ENCODE assay signal across 18 cellular contexts in genomic region chr2:98669675-98670074, GRCh38.
A peak's percentile ranks its signal among the peaks of the same experiment; 100 is the strongest.
DNase-seq lines count a peak whose midpoint lies in the region; ATAC-seq, FAIRE-seq and TF ChIP-seq lines count a peak whose summit lies in the region.
"Had no signal": no experiment of that assay in that cellular context is flagged by ENCODE, and none has a peak within 500 bp of the region (broad histone marks: within the 10 kb centered on the region; RNA-seq: fewer than 3 reads in every experiment).

No MANE protein-coding gene starts in this region.

- FAIRE-seq in astrocyte (lab: Jason Lieb, UNC) (no peak), small intestine (lab: Jason Lieb, UNC) (no peak)
- FAIRE-seq: kidney had no signal

- TF ChIP-seq CTCF in heart left ventricle (IDR thresholded peaks at IDR 0.05) (no peak), right atrium auricular region (IDR thresholded peaks at IDR 0.05) (no peak), astrocyte (IDR thresholded peaks at IDR 0.05; ENCODE audit: insufficient read depth, low read depth, low read length) (no peak)

- no peaks in the 10 kb centered on the region for H3K79me2 ChIP-seq in astrocyte (ENCODE audit: insufficient read depth, low read length)

- no peak for TF ChIP-seq POLR2A in heart left ventricle (IDR thresholded peaks at IDR 0.05)

- H3K27me3 ChIP-seq in heart left ventricle (no peaks in the 10 kb centered on the region), right atrium auricular region (no peaks in the 10 kb centered on the region), astrocyte (ENCODE audit: insufficient read depth, low read length) (no peaks in the 10 kb centered on the region), small intestine (ENCODE audit: control insufficient read depth in 2 of 2, insufficient read depth in 2 of 2, low read length in 2 of 2) (no peaks in the 10 kb centered on the region)
- H3K27me3 ChIP-seq: testis had no signal

- H2AFZ ChIP-seq in astrocyte (ENCODE audit: low read depth, low read length): no peak overlapping the region

- H3K4me2 ChIP-seq in astrocyte (ENCODE audit: low read length): no peak overlapping the region
- H3K4me2 ChIP-seq: smooth muscle cell had no signal

- DNase-seq in heart left ventricle (peak in 1 of 5 donors; percentile 28), right atrium auricular region (ENCODE audit: low spot score) (no peak), astrocyte (ENCODE audit: low read depth) (peak; percentile 13), left cardiac atrium (no peak), small intestine (peak; percentile 61), inferior parietal cortex (ENCODE audit: extremely low spot score) (no peak), NCI-H187 (lab: John Stamatoyannopoulos, UW) (no peak)
- DNase-seq: activated CD4-positive, alpha-beta T cell treated with anti-CD3 and anti-CD28 coated beads, Interleukin-2, amount 50 U/mL, for 48 hours; anterior cingulate cortex; Caco-2; head of caudate nucleus; HFFc6; kidney; NCI-H2029 treated with DMSO at 0.1 percent for 48 hours; testis had no signal

- intact Hi-C loops in heart left ventricle (cut with DNase I): no loop called here
- intact Hi-C loops in left cardiac atrium (cut with DNase I): no loop called here

- no peak overlapping the region for H3K9ac ChIP-seq in astrocyte (ENCODE audit: low read length)

- ATAC-seq in heart left ventricle (peak; percentile 67 to 91 (median 86)), left cardiac atrium (peak; percentile 92 to 93), GM19351 (IDR thresholded peaks at IDR 0.05; ENCODE audit: unreplicated experiment) (no peak)

- peaks cover 0 to 10% (median 2%) of the 10 kb centered on the region in 12 donors for H3K4me1 ChIP-seq in heart left ventricle
- peaks cover 0 to 5% of the 10 kb centered on the region in 2 donors for H3K4me1 ChIP-seq in right atrium auricular region
- H3K4me1 ChIP-seq in astrocyte (ENCODE audit: insufficient read depth, low read length): no peaks in the 10 kb centered on the region
- no peaks in the 10 kb centered on the region for H3K4me1 ChIP-seq in small intestine (ENCODE audit: control insufficient read depth in 2 of 2, insufficient read depth in 1 of 2, low read depth in 1 of 2, low read length in 1 of 2)
- H3K4me1 ChIP-seq: testis had no signal

- H3K27ac Mint-ChIP-seq in astrocyte (ENCODE audit: unreplicated experiment): no peak overlapping the region
- H3K27ac Mint-ChIP-seq: HFFc6 had no signal

- no peaks in the 10 kb centered on the region for H4K20me1 ChIP-seq in astrocyte (ENCODE audit: insufficient read depth, low read length)

- H3K27ac ChIP-seq in heart left ventricle: no peak overlapping the region
- H3K27ac ChIP-seq in right atrium auricular region: peak overlapping the region in 1 of 2 donors; percentile 48
- no peak overlapping the region for H3K27ac ChIP-seq in astrocyte (ENCODE audit: low read depth, low read length)
- H3K27ac ChIP-seq in small intestine (ENCODE audit: low read depth in 1 of 2, low read length in 1 of 2): no peak overlapping the region
- H3K27ac ChIP-seq: coronary artery, testis had no signal

- H3K36me3 ChIP-seq in heart left ventricle: peaks cover 0 to 42% (median 12%) of the 10 kb centered on the region in 9 donors
- H3K36me3 ChIP-seq in right atrium auricular region: peaks cover 13% of the 10 kb centered on the region
- no peaks in the 10 kb centered on the region for H3K36me3 ChIP-seq in astrocyte (ENCODE audit: insufficient read depth, low read length)
- peaks cover 0 to 12% of the 10 kb centered on the region in 2 donors for H3K36me3 ChIP-seq in small intestine (ENCODE audit: control insufficient read depth in 2 of 2, insufficient read depth in 2 of 2, low read length in 2 of 2)

- H3K36me3 Mint-ChIP-seq in astrocyte (ENCODE audit: low read depth, unreplicated experiment): no peaks in the 10 kb centered on the region

- H3K27me3 Mint-ChIP-seq in astrocyte (ENCODE audit: low read depth, unreplicated experiment): no peaks in the 10 kb centered on the region

- H3K4me3 ChIP-seq in heart left ventricle (no peak overlapping the region), right atrium auricular region (no peak overlapping the region), astrocyte (ENCODE audit: insufficient read depth, low read depth, low read length) (no peak overlapping the region), small intestine (ENCODE audit: low read depth in 1 of 2, low read length in 2 of 2) (no peak overlapping the region)
- H3K4me3 ChIP-seq: coronary artery, smooth muscle cell, testis had no signal

- peaks cover 0 to 3% (median 0%) of the 10 kb centered on the region in 12 donors for H3K9me3 ChIP-seq in heart left ventricle
- no peaks in the 10 kb centered on the region for H3K9me3 ChIP-seq in right atrium auricular region
- H3K9me3 ChIP-seq in astrocyte (ENCODE audit: insufficient read depth, low read depth, low read length): no peaks in the 10 kb centered on the region
- H3K9me3 ChIP-seq in small intestine (ENCODE audit: control insufficient read depth, low read depth): no peaks in the 10 kb centered on the region
- H3K9me3 ChIP-seq: testis had no signal

- no peaks in the 10 kb centered on the region for H3K4me1 Mint-ChIP-seq in astrocyte (ENCODE audit: low read depth, unreplicated experiment)

- WGBS in heart left ventricle, 4 donors: 26 to 54% (median 44%) methylated on average over 1 of the region's 1 CpG
- WGBS in small intestine, 3 donors: 31 to 62% (median 56%) methylated on average over 1 of the region's 1 CpG

- no peak overlapping the region for H3K4me3 Mint-ChIP-seq in astrocyte (ENCODE audit: unreplicated experiment)
- H3K4me3 Mint-ChIP-seq: HFFc6 had no signal

- peaks cover 15% of the 10 kb centered on the region for H3K9me3 Mint-ChIP-seq in astrocyte (ENCODE audit: unreplicated experiment)

Comparison
In these comparisons a context has a peak if more than half of its experiments do, and no peak if none do; other contexts are left out.
1. DNase-seq: peak in astrocyte (single experiment) and small intestine (single experiment); none in right atrium auricular region (single experiment), left cardiac atrium (single experiment), inferior parietal cortex (single experiment) and NCI-H187 (0 of 2).